In genomic region chr1:40876436-40876761, GRCh38 we compare ENCODE assay signal across 22 cellular contexts. TPM values are rescaled to one million over a fixed set of nuclear protein-coding genes. Genes with fewer than 3 reads are reported as not detected.
DNase-seq lines count a peak whose midpoint lies in the region; ATAC-seq, FAIRE-seq and TF ChIP-seq lines count a peak whose summit lies in the region.
"Had no signal": no experiment of that assay in that cellular context is flagged by ENCODE, and none has a peak within 500 bp of the region (broad histone marks: within the 10 kb centered on the region; RNA-seq: fewer than 3 reads in every experiment).

No MANE protein-coding gene starts in this region.

- no peak for TF ChIP-seq EP300 in tibial nerve (IDR thresholded peaks at IDR 0.05)

- H3K4me1 ChIP-seq in HEK293 (ENCODE audit: control insufficient read depth, insufficient read depth, low read length) (no peaks in the 10 kb centered on the region), keratinocyte (ENCODE audit: control insufficient read depth, extremely low read depth, insufficient read depth, low read length) (peaks cover 72% of the 10 kb centered on the region), tibial nerve (peaks cover 0 to 10% (median 4%) of the 10 kb centered on the region in 4 donors)
- peaks cover 31% of the 10 kb centered on the region for H3K4me1 ChIP-seq in CD4-positive, alpha-beta memory T cell (ENCODE audit: insufficient read depth, low read length)
- H3K4me1 ChIP-seq: psoas muscle had no signal

- no peak overlapping the region for H3K27ac ChIP-seq in HEK293 (ENCODE audit: extremely low read depth, low read depth, low read length)
- peak overlapping the region; percentile 86 for H3K27ac ChIP-seq in keratinocyte (ENCODE audit: control insufficient read depth, insufficient read depth, low read length)
- H3K27ac ChIP-seq in tibial nerve = no peak overlapping the region
- no peak overlapping the region for H3K27ac ChIP-seq in CD4-positive, alpha-beta memory T cell (ENCODE audit: low read depth, low read length)
- H3K27ac ChIP-seq: C4-2B, SJCRH30 had no signal

- no peaks in the 10 kb centered on the region for H3K9me1 ChIP-seq in keratinocyte (ENCODE audit: control insufficient read depth, extremely low read depth, insufficient read depth, low read length)

- 86 to 90% methylated on average over 2 of the region's 2 CpGs for WGBS in tibial nerve, 2 donors

- no peak for FAIRE-seq in keratinocyte (lab: Jason Lieb, UNC)
- FAIRE-seq: A204.1, colon, G401.6, GM19239 had no signal

- H3K27me3 Mint-ChIP-seq in T-helper 2 cell treated with Interferon-gamma antibody and Interleukin-4, amounts not matched to agents 5 μg/mL and 100 μg/mL, for 36 hours (ENCODE audit: low read depth) = peaks cover 2% of the 10 kb centered on the region
- peaks cover 4% of the 10 kb centered on the region for H3K27me3 Mint-ChIP-seq in activated naive CD8-positive, alpha-beta T cell treated with anti-CD3 and anti-CD28 coated beads, Interleukin-2, amount 50 U/mL, for 24 hours
- H3K27me3 Mint-ChIP-seq in CD4-positive, alpha-beta memory T cell = peaks cover 0 to under 1% of the 10 kb centered on the region in 2 donors

- TF ChIP-seq CTCF in HEK293 (tag by site-specific recombination; IDR thresholded peaks at IDR 0.05) = no peak
- no peak for TF ChIP-seq CTCF in keratinocyte (optimal IDR thresholded peaks at IDR 0.05 in 1 of 3, IDR thresholded peaks at IDR 0.05 in 1 of 3, conservative IDR thresholded peaks at IDR 0.05 in 1 of 3; ENCODE audit: extremely low read depth in 1 of 3, insufficient read depth in 2 of 3, low read length in 3 of 3)
- no peak for TF ChIP-seq CTCF in tibial nerve (IDR thresholded peaks at IDR 0.05)

- no peaks in the 10 kb centered on the region for H3K9me3 ChIP-seq in HEK293 (ENCODE audit: control insufficient read depth, insufficient read depth, low read depth, low read length)
- no peaks in the 10 kb centered on the region for H3K9me3 ChIP-seq in keratinocyte (ENCODE audit: control insufficient read depth, low read depth, low read length)
- H3K9me3 ChIP-seq in tibial nerve = peaks cover 0 to 11% (median 0%) of the 10 kb centered on the region in 4 donors
- no peaks in the 10 kb centered on the region for H3K9me3 ChIP-seq in CD4-positive, alpha-beta memory T cell (ENCODE audit: control insufficient read depth in 1 of 2, low read length in 2 of 2)
- H3K9me3 ChIP-seq: vagina had no signal

- no peak overlapping the region for H3K9ac ChIP-seq in keratinocyte (ENCODE audit: control insufficient read depth, extremely low read depth, insufficient read depth, low read length)

- H3K9me3 Mint-ChIP-seq in T-helper 2 cell treated with Interferon-gamma antibody and Interleukin-4, amounts not matched to agents 5 μg/mL and 100 μg/mL, for 36 hours = peaks cover 15% of the 10 kb centered on the region
- H3K9me3 Mint-ChIP-seq in activated naive CD8-positive, alpha-beta T cell treated with anti-CD3 and anti-CD28 coated beads, Interleukin-2, amount 50 U/mL, for 24 hours = peaks cover 11% of the 10 kb centered on the region
- peaks cover 0 to 8% (median 1%) of the 10 kb centered on the region in 8 donors for H3K9me3 Mint-ChIP-seq in CD4-positive, alpha-beta memory T cell
- H3K9me3 Mint-ChIP-seq: memory B cell had no signal

- no peak overlapping the region for H2AFZ ChIP-seq in keratinocyte (ENCODE audit: control insufficient read depth, low read length)

- H3K4me3 Mint-ChIP-seq in T-helper 2 cell treated with Interferon-gamma antibody and Interleukin-4, amounts not matched to agents 5 μg/mL and 100 μg/mL, for 36 hours = no peak overlapping the region
- H3K4me3 Mint-ChIP-seq in activated naive CD8-positive, alpha-beta T cell treated with anti-CD3 and anti-CD28 coated beads, Interleukin-2, amount 50 U/mL, for 24 hours = no peak overlapping the region
- no peak overlapping the region for H3K4me3 Mint-ChIP-seq in CD4-positive, alpha-beta memory T cell
- H3K4me3 Mint-ChIP-seq: endodermal cell, memory B cell, nephron progenitor cell had no signal

- H3K36me3 Mint-ChIP-seq in T-helper 2 cell treated with Interferon-gamma antibody and Interleukin-4, amounts not matched to agents 5 μg/mL and 100 μg/mL, for 36 hours (ENCODE audit: low read depth) = peaks cover 12% of the 10 kb centered on the region
- H3K36me3 Mint-ChIP-seq in activated naive CD8-positive, alpha-beta T cell treated with anti-CD3 and anti-CD28 coated beads, Interleukin-2, amount 50 U/mL, for 24 hours (ENCODE audit: low read depth) = peaks cover 9% of the 10 kb centered on the region
- H3K36me3 Mint-ChIP-seq in CD4-positive, alpha-beta memory T cell = no peaks in the 10 kb centered on the region
- H3K36me3 Mint-ChIP-seq: memory B cell had no signal

- H3K27me3 ChIP-seq in keratinocyte (ENCODE audit: control insufficient read depth, extremely low read depth, insufficient read depth, low read length) (no peaks in the 10 kb centered on the region), tibial nerve (no peaks in the 10 kb centered on the region)
- H3K27me3 ChIP-seq in CD4-positive, alpha-beta memory T cell (ENCODE audit: insufficient read depth, low read length) = no peaks in the 10 kb centered on the region
- H3K27me3 ChIP-seq: SJCRH30, vagina had no signal

- DNase-seq in T-helper 2 cell treated with Interferon-gamma antibody and Interleukin-4, amounts not matched to agents 5 μg/mL and 100 μg/mL, for 36 hours (ENCODE audit: low spot score) = no peak
- DNase-seq in T-helper 2 cell (no peak), keratinocyte (ENCODE audit: low read depth, low spot score) (no peak), tibial nerve (ENCODE audit: low spot score in 2 of 2) (no peak), mucosa of gallbladder (ENCODE audit: low spot score) (no peak)
- no peak for DNase-seq in activated naive CD8-positive, alpha-beta T cell treated with anti-CD3 and anti-CD28 coated beads, Interleukin-2, amount 50 U/mL, for 24 hours
- DNase-seq in CD4-positive, alpha-beta memory T cell = no peak
- DNase-seq: endodermal cell, NCI-H1417 treated with DMSO at 0.1 percent for 48 hours, NCI-H2171 treated with DMSO at 0.1 percent for 48 hours, NCI-H526 treated with DMSO at 0.1 percent for 48 hours, nephron progenitor cell, psoas muscle had no signal

- no peaks in the 10 kb centered on the region for H3K79me2 ChIP-seq in keratinocyte (ENCODE audit: control insufficient read depth, insufficient read depth, low read length)

- H3K4me2 ChIP-seq in keratinocyte (ENCODE audit: control insufficient read depth, extremely low read depth, insufficient read depth, low read depth, low read length) = no peak overlapping the region

- intact Hi-C loops in CD4-positive, alpha-beta memory T cell (cut with micrococcal nuclease) = no loop called here

- no peak for TF ChIP-seq POLR2A in tibial nerve (IDR thresholded peaks at IDR 0.05)

- POLR2A ChIA-PET in HEK293 (lab: Yijun Ruan, JAX) = no interaction called here
- POLR2A ChIA-PET in CD4-positive, alpha-beta memory T cell (lab: Charles Lee; ENCODE audit: partially characterized antibody) = interaction anchor here (0.8 to 3.2 kb wide), 5 partner anchors 12 to 185 kb away, joined by 3 to 46 read pairs (median 4); partner anchors contain the start of genes CITED4 and NFYC

- H3K4me1 Mint-ChIP-seq in T-helper 2 cell treated with Interferon-gamma antibody and Interleukin-4, amounts not matched to agents 5 μg/mL and 100 μg/mL, for 36 hours (ENCODE audit: low read depth) = peaks cover 31% of the 10 kb centered on the region
- peaks cover 36% of the 10 kb centered on the region for H3K4me1 Mint-ChIP-seq in activated naive CD8-positive, alpha-beta T cell treated with anti-CD3 and anti-CD28 coated beads, Interleukin-2, amount 50 U/mL, for 24 hours
- peaks cover 23 to 40% (median 31%) of the 10 kb centered on the region in 4 donors for H3K4me1 Mint-ChIP-seq in CD4-positive, alpha-beta memory T cell

- no peak for ATAC-seq in activated naive CD8-positive, alpha-beta T cell treated with anti-CD3 and anti-CD28 coated beads, Interleukin-2, amount 50 U/mL, for 24 hours

- no peaks in the 10 kb centered on the region for H4K20me1 ChIP-seq in keratinocyte (ENCODE audit: control insufficient read depth, extremely low read depth, insufficient read depth, low read length)

- peak overlapping the region; percentile 49 for H3K27ac Mint-ChIP-seq in T-helper 2 cell treated with Interferon-gamma antibody and Interleukin-4, amounts not matched to agents 5 μg/mL and 100 μg/mL, for 36 hours
- peak overlapping the region; percentile 50 for H3K27ac Mint-ChIP-seq in activated naive CD8-positive, alpha-beta T cell treated with anti-CD3 and anti-CD28 coated beads, Interleukin-2, amount 50 U/mL, for 24 hours
- H3K27ac Mint-ChIP-seq in CD4-positive, alpha-beta memory T cell = peak overlapping the region in 3 of 7 donors; percentile 18 to 83 (median 70)
- H3K27ac Mint-ChIP-seq: endodermal cell, memory B cell, nephron progenitor cell had no signal

- dilution Hi-C loops in keratinocyte (cut with MboI; ENCODE audit: extremely low pct_ligation_motif_present, low sequenced_read_pairs) = no loop called here

- H3K4me3 ChIP-seq in HEK293 (ENCODE audit: low read depth, low read length) (no peak overlapping the region), keratinocyte (ENCODE audit: control insufficient read depth in 2 of 3, extremely low read depth in 1 of 3, insufficient read depth in 2 of 3, low read depth in 1 of 3, low read length in 3 of 3) (no peak overlapping the region), tibial nerve (no peak overlapping the region)
- no peak overlapping the region for H3K4me3 ChIP-seq in CD4-positive, alpha-beta memory T cell (ENCODE audit: low read length in 2 of 2)
- H3K4me3 ChIP-seq: psoas muscle, SJCRH30, vagina had no signal

- H3K36me3 ChIP-seq in HEK293 (ENCODE audit: control insufficient read depth in 2 of 2, insufficient read depth in 1 of 2, low read length in 2 of 2) (no peaks in the 10 kb centered on the region), keratinocyte (ENCODE audit: control insufficient read depth in 2 of 2, extremely low read depth in 1 of 2, insufficient read depth in 2 of 2, low read length in 2 of 2) (no peaks in the 10 kb centered on the region), tibial nerve (no peaks in the 10 kb centered on the region)
- no peaks in the 10 kb centered on the region for H3K36me3 ChIP-seq in CD4-positive, alpha-beta memory T cell (ENCODE audit: insufficient read depth, low read length)
- H3K36me3 ChIP-seq: SJCRH30, vagina had no signal

- CTCF ChIA-PET in HEK293 (lab: Yijun Ruan, JAX) = interaction anchor here (0.6 to 1.8 kb wide), 5 partner anchors 12 to 1052 kb away, joined by 3 to 9 read pairs (median 3); no protein-coding TSS in a partner anchor
- CTCF ChIA-PET in CD4-positive, alpha-beta memory T cell (lab: Charles Lee; ENCODE audit: partially characterized antibody) = interaction anchor here (1.0 to 1.8 kb wide), 6 partner anchors 9 to 128 kb away, joined by 3 to 7 read pairs (median 3); no protein-coding TSS in a partner anchor

RNA-seq across cellular contexts. Expression of gene CITED4, which starts 14.2 kb away (rescaled TPM):
- polyA plus RNA-seq in keratinocyte = 11.2 to 30.6 TPM (median 13.3 TPM) in 3 replicates
- 2.7 TPM for polyA plus RNA-seq in keratinocyte (2011; ENCODE audit: low read depth)
- 15.1 and 73.1 TPM in 2 replicates for polyA plus RNA-seq in keratinocyte (2011; cell fraction: cytosol; rRNA removed)
- 16.6 and 36.4 TPM in 2 replicates for polyA plus RNA-seq in keratinocyte (2011; cell fraction: nucleus; rRNA removed)
- 34.1 and 105 TPM in 2 replicates for polyA plus RNA-seq in keratinocyte (2012; ENCODE audit: low replicate concordance)
- 3.1 to 43.1 TPM (median 5.1 TPM) in 3 replicates for polyA minus RNA-seq in keratinocyte
- 161 TPM for polyA minus RNA-seq in keratinocyte (2011; cell fraction: cytosol; rRNA and poly(A)+ RNA removed)
- 29.6 and 41.6 TPM in 2 replicates for polyA minus RNA-seq in keratinocyte (2011; cell fraction: nucleus; rRNA and poly(A)+ RNA removed)
- 10 to 100 TPM in 3 of 4 donors, 1 to 10 TPM in 1; 6.0 to 20.3 (median 13.4) TPM for total RNA-seq in tibial nerve
- 1 to 10 TPM; 8.1 to 8.4 TPM for total RNA-seq in CD4-positive, alpha-beta memory T cell
- polyA plus RNA-seq in CD4-positive, alpha-beta memory T cell = 10 to 100 TPM; 12.0 to 20.1 TPM
- total RNA-seq in mucosa of gallbladder = 86.1 TPM
- total RNA-seq: SJCRH30 had no signal
